ENCODE assay signal across 6 cellular contexts in the genomic region with DNA sequence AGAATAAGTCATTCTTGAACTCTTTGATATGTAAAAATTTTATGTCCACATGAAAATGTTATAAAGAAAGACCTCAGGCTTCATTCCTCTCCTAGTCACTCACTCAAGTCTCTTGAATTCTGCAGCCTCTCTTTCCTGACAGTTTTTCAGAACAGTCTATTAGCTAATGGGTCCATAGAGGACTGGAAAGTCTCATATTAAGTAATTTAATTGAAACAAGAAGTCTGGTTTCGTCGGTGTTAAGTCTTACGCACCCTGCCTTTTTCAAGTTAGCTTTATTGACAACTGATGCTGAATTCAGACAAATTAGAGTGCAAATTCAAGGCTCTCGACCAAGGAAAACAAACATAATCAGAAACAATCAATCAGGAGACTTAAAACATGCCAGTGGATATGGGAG.
"Had no signal": no experiment of that assay in that cellular context is flagged by ENCODE, and none has a peak within 500 bp of the region (broad histone marks: within the 10 kb centered on the region; RNA-seq: fewer than 3 reads in every experiment).

No MANE protein-coding gene starts in this region.

- H3K27ac ChIP-seq: HL-60 had no signal

- DNase-seq: IMR-90, KBM-7, KG1 had no signal

- ATAC-seq: HepG2, K562 had no signal

- H3K4me3 ChIP-seq: K562 had no signal
